ENCODE assay signal across 8 cellular contexts in the genomic region with DNA sequence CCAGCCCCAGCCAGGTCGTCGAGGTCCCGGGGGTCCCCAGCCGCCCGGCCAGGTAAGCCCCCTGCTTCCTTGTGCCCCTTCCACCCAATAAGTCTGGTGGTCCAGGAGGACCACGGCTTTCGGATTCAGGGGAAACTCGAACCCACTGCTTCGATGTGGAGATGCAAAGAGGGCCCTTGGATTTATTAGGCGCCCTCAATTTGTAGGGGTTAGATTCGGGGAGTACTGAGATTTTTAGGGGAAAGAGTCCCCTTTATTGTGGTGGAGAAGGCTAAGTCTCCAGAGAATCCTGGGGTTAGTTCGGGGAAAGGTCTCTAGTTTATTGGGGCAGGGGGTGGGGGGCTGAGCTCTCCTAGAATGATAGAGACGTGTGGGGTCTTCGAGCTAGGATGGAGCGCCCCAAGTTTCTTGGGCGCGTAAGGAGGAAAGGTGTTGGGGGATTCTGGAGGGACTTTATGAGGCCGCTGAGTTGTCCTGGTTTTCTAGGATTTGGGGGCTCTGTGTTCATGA. TPM values are rescaled to one million over a fixed set of nuclear protein-coding genes. Genes with fewer than 3 reads are reported as not detected.
DNase-seq lines count a peak whose midpoint lies in the region; ATAC-seq and TF ChIP-seq lines count a peak whose summit lies in the region.

No MANE protein-coding gene starts in this region.

- no peaks in the 10 kb centered on the region for H3K36me3 Mint-ChIP-seq in activated T-helper 17 cell treated with anti-CD3 and anti-CD28 coated beads, Interleukin-2, amount 50 U/mL, for 72 hours (ENCODE audit: low read depth)

- H3K27ac ChIP-seq in iPS-20b (ENCODE audit: low read length) (no peak overlapping the region), tibial artery (no peak overlapping the region)

- H3K4me1 Mint-ChIP-seq in activated T-helper 17 cell treated with anti-CD3 and anti-CD28 coated beads, Interleukin-2, amount 50 U/mL, for 72 hours, result peaks cover 38% of the 10 kb centered on the region

- intact Hi-C loops in Right ventricle myocardium inferior (cut with DNase I) (loop anchor here (2.0 to 5.0 kb wide), 2 partner anchors 21 to 130 kb away; a partner anchor contains a TSS), left cardiac atrium (cut with DNase I) (loop anchor here (5.0 to 10.0 kb wide), 4 partner anchors 50 to 293 kb away; no protein-coding TSS in a partner anchor), tibial artery (cut with DNase I; ENCODE audit: low total_unique reads) (loop anchor here (5.0 to 10.0 kb wide), 2 partner anchors 65 to 133 kb away; a partner anchor contains a TSS)

- ATAC-seq in Right ventricle myocardium inferior (no peak), left cardiac atrium (no peak), GM18520 (IDR thresholded peaks at IDR 0.05; ENCODE audit: unreplicated experiment) (no peak), GM21717 (IDR thresholded peaks at IDR 0.05; ENCODE audit: unreplicated experiment) (no peak)
- no peak for ATAC-seq in activated T-helper 17 cell treated with anti-CD3 and anti-CD28 coated beads, Interleukin-2, amount 50 U/mL, for 72 hours (replicated peaks)

- DNase-seq in Right ventricle myocardium inferior (ENCODE audit: missing footprints), result peak; percentile 9
- DNase-seq in left cardiac atrium, result no peak
- DNase-seq in tibial artery, result no peak
- DNase-seq in stimulated activated naive CD4-positive, alpha-beta T cell treated with Interleukin-2 at 50 U/mL for 16 hours (lab: John Stamatoyannopoulos, UW), result no peak

- H3K27ac Mint-ChIP-seq in activated T-helper 17 cell treated with anti-CD3 and anti-CD28 coated beads, Interleukin-2, amount 50 U/mL, for 72 hours, result no peak overlapping the region

- TF ChIP-seq CTCF in tibial artery (IDR thresholded peaks at IDR 0.05), result no peak

- H3K4me3 ChIP-seq in iPS-20b (ENCODE audit: low read length), result peak overlapping the region; percentile 63
- peak overlapping the region; percentile 17 to 23 for H3K4me3 ChIP-seq in tibial artery

- peak overlapping the region; percentile 62 for H3K4me3 Mint-ChIP-seq in activated T-helper 17 cell treated with anti-CD3 and anti-CD28 coated beads, Interleukin-2, amount 50 U/mL, for 72 hours

- H3K36me3 ChIP-seq in iPS-20b (ENCODE audit: insufficient read depth, low read depth, low read length) (no peaks in the 10 kb centered on the region), tibial artery (no peaks in the 10 kb centered on the region)

- no peaks in the 10 kb centered on the region for H3K9me3 Mint-ChIP-seq in activated T-helper 17 cell treated with anti-CD3 and anti-CD28 coated beads, Interleukin-2, amount 50 U/mL, for 72 hours

- H3K4me1 ChIP-seq in iPS-20b (ENCODE audit: insufficient read depth, low read length) (peaks cover 12% of the 10 kb centered on the region; the same call in 1 of the 2 replicates), tibial artery (peaks cover 0 to 58% (median 50%) of the 10 kb centered on the region in 4 donors)

- H3K9ac ChIP-seq in iPS-20b (ENCODE audit: low read depth, low read length), result no peak overlapping the region

- H3K9me3 ChIP-seq in iPS-20b (ENCODE audit: insufficient read depth, low read depth, low read length) (no peaks in the 10 kb centered on the region), tibial artery (no peaks in the 10 kb centered on the region)

- peaks cover 70% of the 10 kb centered on the region for H3K27me3 ChIP-seq in iPS-20b (ENCODE audit: insufficient read depth, low read length)
- H3K27me3 ChIP-seq in tibial artery, result peaks cover 0 to 15% of the 10 kb centered on the region in 2 donors

- H3K27me3 Mint-ChIP-seq in activated T-helper 17 cell treated with anti-CD3 and anti-CD28 coated beads, Interleukin-2, amount 50 U/mL, for 72 hours, result peaks cover 22% of the 10 kb centered on the region

RNA-seq across cellular contexts. Expression of a gene that starts 3.8 kb away (rescaled TPM):
- total RNA-seq in Right ventricle myocardium inferior (324 TPM), left cardiac atrium (100 to 1,000 TPM; 272 to 361 TPM)
- total RNA-seq in activated T-helper 17 cell treated with anti-CD3 and anti-CD28 coated beads, Interleukin-2, amount 50 U/mL, for 72 hours, result 100 to 1,000 TPM; 117 to 331 TPM

RNA-seq across cellular contexts. Expression of a gene that starts 20.7 kb away (rescaled TPM):
- total RNA-seq in Right ventricle myocardium inferior (20.6 TPM), left cardiac atrium (10 to 100 TPM; 23.5 to 24.4 TPM)
- 100 to 1,000 TPM; 113 to 126 TPM for total RNA-seq in activated T-helper 17 cell treated with anti-CD3 and anti-CD28 coated beads, Interleukin-2, amount 50 U/mL, for 72 hours
